ENCODE assay signal across 10 cellular contexts in the genomic region with DNA sequence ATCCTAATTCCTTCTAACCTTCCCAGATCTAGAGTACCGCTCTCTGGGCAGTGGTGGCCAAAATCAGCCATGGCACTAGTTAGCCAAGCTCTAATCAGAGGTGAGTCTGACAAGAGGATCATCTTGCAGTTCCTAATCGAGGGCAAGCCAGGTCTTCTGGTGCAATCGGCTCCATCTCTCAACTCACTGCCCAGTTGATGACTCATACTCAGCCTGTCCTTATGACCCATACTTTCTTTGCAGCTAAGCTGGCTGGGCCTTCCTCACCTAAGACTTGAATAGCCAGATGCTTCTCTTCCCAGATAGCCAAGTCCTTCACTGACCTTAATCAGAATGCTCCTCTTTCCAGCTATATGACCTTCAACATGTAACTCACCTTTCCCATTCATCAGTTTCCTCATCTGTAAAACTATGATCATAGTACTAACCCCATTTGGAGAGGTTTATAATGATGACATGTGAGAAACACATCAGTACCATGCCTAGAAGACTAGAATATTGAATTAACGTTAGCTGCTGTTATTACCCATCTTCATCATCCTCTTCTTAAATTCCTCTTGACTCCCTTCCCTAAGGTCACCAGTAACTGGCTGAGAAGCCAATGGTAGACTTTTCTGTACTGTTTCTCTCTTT. TPM values are rescaled to one million over a fixed set of nuclear protein-coding genes. Genes with fewer than 3 reads are reported as not detected.
DNase-seq lines count a peak whose midpoint lies in the region; ATAC-seq and TF ChIP-seq lines count a peak whose summit lies in the region.
"Had no signal": no experiment of that assay in that cellular context is flagged by ENCODE, and none has a peak within 500 bp of the region (broad histone marks: within the 10 kb centered on the region; RNA-seq: fewer than 3 reads in every experiment).

No MANE protein-coding gene starts in this region.

- DNase-seq in COLO829 (ENCODE audit: low spot score), result peak; percentile 48
- DNase-seq in NB4 (ENCODE audit: low read depth), result peak; percentile 58
- peak; percentile 90 for DNase-seq in choroid plexus epithelial cell (ENCODE audit: low read depth)
- peak; percentile 46 for DNase-seq in mucosa of gallbladder (ENCODE audit: low spot score)
- no peak for DNase-seq in NCI-H2081 (lab: John Stamatoyannopoulos, UW)
- DNase-seq in SKM-1 (lab: John Stamatoyannopoulos, UW; ENCODE audit: unreplicated experiment), result no peak
- DNase-seq: effector memory CD8-positive, alpha-beta T cell; naive thymus-derived CD8-positive, alpha-beta T cell had no signal

- no peak overlapping the region for H3K4me3 ChIP-seq in NB4 (ENCODE audit: low read depth, low read length)
- no peak overlapping the region for H3K4me3 ChIP-seq in choroid plexus epithelial cell (ENCODE audit: low read depth, low read length)

- TF ChIP-seq CTCF in NB4 (IDR thresholded peaks at IDR 0.05; ENCODE audit: low read depth, low read length) (no peak), choroid plexus epithelial cell (conservative IDR thresholded peaks at IDR 0.05; ENCODE audit: low read depth, low read length) (no peak)

- ATAC-seq in GM21515 (IDR thresholded peaks at IDR 0.05; ENCODE audit: unreplicated experiment), result no peak
- no peak for ATAC-seq in GM21367 (IDR thresholded peaks at IDR 0.05; ENCODE audit: unreplicated experiment)
- ATAC-seq: effector memory CD8-positive, alpha-beta T cell; naive thymus-derived CD8-positive, alpha-beta T cell had no signal

- TF ChIP-seq POLR2A in NB4 (IDR thresholded peaks at IDR 0.05; ENCODE audit: extremely low read depth, insufficient read length), result no peak

RNA-seq across cellular contexts. Expression of gene RELL1, which starts 57.1 kb away (rescaled TPM):
- total RNA-seq in mucosa of gallbladder, result 33.8 TPM

Comparison
In these comparisons a context has a peak if more than half of its experiments do, and no peak if none do; other contexts are left out.
1. DNase-seq: peak in COLO829 (single experiment), NB4 (single experiment), choroid plexus epithelial cell (single experiment) and mucosa of gallbladder (single experiment); none in NCI-H2081 (0 of 2) and SKM-1 (single experiment).